8 cellular contexts compared by ENCODE assay signal in the genomic region with DNA sequence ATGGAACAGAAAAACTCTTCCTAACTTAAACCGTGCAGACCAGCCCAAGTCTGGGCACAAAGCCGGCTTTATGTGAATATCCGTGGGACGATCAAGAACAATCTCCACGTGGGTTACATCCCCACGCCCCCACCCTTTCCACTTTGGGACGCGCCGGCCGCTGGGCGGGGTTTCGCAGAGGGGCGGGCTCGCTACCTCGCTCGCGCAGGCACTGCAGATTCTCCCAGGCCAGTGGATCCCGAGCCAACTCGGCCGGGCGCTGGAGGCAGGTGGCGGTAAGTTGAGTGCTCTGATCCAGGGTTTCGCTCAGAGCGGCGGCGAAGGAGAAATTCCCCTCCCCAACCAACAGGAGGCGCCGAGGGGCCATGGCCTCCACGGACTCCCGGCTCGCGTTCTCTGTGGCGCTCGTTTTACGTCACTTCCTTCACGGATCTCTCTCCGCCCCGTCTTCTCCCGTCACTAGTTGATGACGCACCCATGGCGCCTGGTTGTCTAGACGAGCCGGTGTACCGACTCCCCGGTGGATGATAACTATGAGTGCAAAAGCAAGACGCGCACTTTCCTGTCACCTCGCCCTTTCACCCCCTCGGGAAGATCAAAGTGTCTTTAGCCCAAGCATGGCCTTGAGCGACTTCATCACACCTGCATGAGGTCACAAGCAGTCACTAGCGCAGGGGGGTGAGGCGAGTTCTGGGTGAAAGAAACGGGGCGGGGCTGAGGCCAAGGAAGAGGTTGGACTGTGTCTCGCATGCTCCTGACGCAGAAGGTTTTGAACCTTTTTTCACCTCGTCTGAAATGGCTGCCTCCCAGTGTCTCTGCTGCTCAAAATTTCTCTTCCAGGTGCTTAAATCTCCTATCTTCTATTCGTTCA. TPM values are rescaled to one million over a fixed set of nuclear protein-coding genes. Genes with fewer than 3 reads are reported as not detected.
DNase-seq lines count a peak whose midpoint lies in the region; ATAC-seq and TF ChIP-seq lines count a peak whose summit lies in the region.

A gene with protein sequence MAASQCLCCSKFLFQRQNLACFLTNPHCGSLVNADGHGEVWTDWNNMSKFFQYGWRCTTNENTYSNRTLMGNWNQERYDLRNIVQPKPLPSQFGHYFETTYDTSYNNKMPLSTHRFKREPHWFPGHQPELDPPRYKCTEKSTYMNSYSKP (plus strand): TSS at position 776 of the 871 bp plus-strand sequence. CDS start 20 bp downstream, at position 796.
A gene with protein sequence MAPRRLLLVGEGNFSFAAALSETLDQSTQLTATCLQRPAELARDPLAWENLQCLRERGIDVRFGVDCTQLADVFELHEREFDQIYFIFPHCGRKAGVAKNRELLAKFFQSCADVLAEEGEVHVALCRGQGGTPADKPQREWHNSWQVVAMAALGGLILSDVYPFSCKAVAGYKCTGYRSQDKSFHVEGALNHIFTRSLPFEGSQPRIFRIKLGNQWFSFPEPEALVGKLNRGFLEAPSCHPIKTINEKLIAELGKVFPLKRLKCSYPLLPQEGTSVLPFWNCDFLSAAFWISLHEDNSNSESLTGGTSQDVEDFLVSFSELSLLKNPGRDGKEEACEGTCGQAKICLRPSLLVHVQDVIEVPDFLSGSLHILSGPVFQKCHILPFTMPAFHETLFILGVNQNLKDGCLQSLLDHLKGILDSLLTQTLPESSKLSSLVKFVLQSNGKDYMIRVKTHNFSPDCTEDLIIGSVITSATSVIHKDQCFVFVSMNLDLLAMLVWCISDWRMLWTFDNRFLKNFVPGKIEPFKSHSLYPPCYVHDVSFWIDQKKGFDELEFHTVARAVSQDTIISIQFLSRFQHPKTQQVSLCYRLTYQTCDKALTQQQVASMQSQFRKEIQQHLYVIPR (minus strand): TSS at position 400 of the 871 bp plus-strand sequence. CDS start 33 bp downstream, at position 367.

- H3K36me3 ChIP-seq in vagina: no peaks in the 10 kb centered on the region

- no peaks in the 10 kb centered on the region for H3K9me3 ChIP-seq in right cardiac atrium (ENCODE audit: control insufficient read depth, low read length)
- no peaks in the 10 kb centered on the region for H3K9me3 ChIP-seq in vagina

- H3K27ac ChIP-seq in right cardiac atrium (ENCODE audit: low read length) (peak within 1 kb of the TSS; percentile 78), vagina (peak within 1 kb of the TSS; percentile 94)

- TF ChIP-seq CTCF in vagina (IDR thresholded peaks at IDR 0.05): peak; percentile 92 to 98 (median 97)

- ATAC-seq in GM18498 (IDR thresholded peaks at IDR 0.05; ENCODE audit: unreplicated experiment) (peak; percentile 91), HG02938 (IDR thresholded peaks at IDR 0.05; ENCODE audit: unreplicated experiment) (peak; percentile 90), right cardiac atrium (peak; percentile 97 to 98)

- WGBS in right cardiac atrium: under 1% methylated on average over 58 of the region's 58 CpGs

- H3K4me1 ChIP-seq in right cardiac atrium (ENCODE audit: control insufficient read depth, insufficient read depth, low read length) (no peaks in the 10 kb centered on the region), vagina (peaks cover 18% of the 10 kb centered on the region)

- H3K27me3 ChIP-seq in right cardiac atrium (ENCODE audit: control insufficient read depth, insufficient read depth) (no peaks in the 10 kb centered on the region), vagina (no peaks in the 10 kb centered on the region)

- intact Hi-C loops in right cardiac atrium (cut with DNase I): loop anchor here (5.0 to 10.0 kb wide), 4 partner anchors 33 to 103 kb away; a partner anchor contains a TSS
- intact Hi-C loops in vagina (cut with DNase I): loop anchor here (5.0 to 10.0 kb wide), 3 partner anchors 46 to 208 kb away; a partner anchor contains a TSS

- peak within 1 kb of the TSS; percentile 64 for H3K4me3 ChIP-seq in right cardiac atrium (ENCODE audit: low read length)
- H3K4me3 ChIP-seq in vagina: peak within 1 kb of the TSS; percentile 59 to 72

- DNase-seq in NCI-H1694 treated with DMSO at 0.1 percent for 48 hours (lab: John Stamatoyannopoulos, UW) (peak; percentile 77), T-helper 2 cell (peak; percentile 82 to 98 (median 93)), anterior cingulate cortex (lab: John Stamatoyannopoulos, UW) (peak; percentile 78 to 98 (median 95)), right cardiac atrium (peak; percentile 96 to 98 (median 97)), pulmonary artery endothelial cell (ENCODE audit: low read depth, low spot score) (peak; percentile 95), vagina (ENCODE audit: extremely low spot score in 2 of 2) (peak; percentile 99)

- no peak for TF ChIP-seq POLR2A in vagina (IDR thresholded peaks at IDR 0.05)

RNA-seq across cellular contexts. Expression of the first gene that starts in this region (rescaled TPM):
- total RNA-seq in right cardiac atrium (10 to 100 TPM; 22.8 to 51.1 (median 32.0) TPM), pulmonary artery endothelial cell (3.5 and 5.7 TPM in 2 replicates), vagina (22.6 TPM)
- polyA plus RNA-seq in right cardiac atrium: 51.5 TPM

RNA-seq across cellular contexts. Expression of the second gene that starts in this region (rescaled TPM):
- total RNA-seq in right cardiac atrium (1 to 10 TPM; 1.6 to 1.7 (median 1.6) TPM), pulmonary artery endothelial cell (2.9 and 4.4 TPM in 2 replicates), vagina (not detected)
- 1.1 TPM for polyA plus RNA-seq in right cardiac atrium

Comparison
In these comparisons a context has a peak if more than half of its experiments do, and no peak if none do; other contexts are left out.
1. Peak in every context shown above with its lines: DNase-seq, ATAC-seq, H3K4me3 ChIP-seq and H3K27ac ChIP-seq.